In genomic region chr5:72377920-72378635, GRCh38 we compare ENCODE assay signal across 13 cellular contexts. TPM values are rescaled to one million over a fixed set of nuclear protein-coding genes. Genes with fewer than 3 reads are reported as not detected.
A peak's percentile ranks its signal among the peaks of the same experiment; 100 is the strongest.
DNase-seq lines count a peak whose midpoint lies in the region; ATAC-seq and TF ChIP-seq lines count a peak whose summit lies in the region.
"Had no signal": no experiment of that assay in that cellular context is flagged by ENCODE, and none has a peak within 500 bp of the region (broad histone marks: within the 10 kb centered on the region; RNA-seq: fewer than 3 reads in every experiment).

No MANE protein-coding gene starts in this region.

- peak; percentile 100 for DNase-seq in LHCN-M2 (ENCODE audit: low read depth)
- peak in 1 of 2 donors; percentile 83 for DNase-seq in ascending aorta (ENCODE audit: low spot score in 2 of 2)
- DNase-seq in heart left ventricle: peak in 4 of 5 donors; percentile 25 to 64 (median 54)
- DNase-seq in thoracic aorta (ENCODE audit: low spot score): no peak
- DNase-seq in NCI-H446 treated with DMSO at 0.1 percent for 48 hours (lab: John Stamatoyannopoulos, UW): no peak
- DNase-seq in NCI-H1930 (lab: John Stamatoyannopoulos, UW): no peak
- DNase-seq: activated CD4-positive, CD25-positive, alpha-beta regulatory T cell treated with anti-CD3 and anti-CD28 coated beads, Interleukin-2, amount 50 U/mL, for 72 hours; islet precursor cell; naive thymus-derived CD4-positive, alpha-beta T cell; transverse colon had no signal

- H3K36me3 ChIP-seq in ascending aorta: no peaks in the 10 kb centered on the region
- H3K36me3 ChIP-seq in heart left ventricle: no peaks in the 10 kb centered on the region
- H3K36me3 ChIP-seq in thoracic aorta: no peaks in the 10 kb centered on the region
- H3K36me3 ChIP-seq: cardiac muscle cell, transverse colon had no signal

- H3K9me3 ChIP-seq in ascending aorta (no peaks in the 10 kb centered on the region), heart left ventricle (peaks cover 0 to 8% (median 0%) of the 10 kb centered on the region in 12 donors), thoracic aorta (no peaks in the 10 kb centered on the region)
- H3K9me3 ChIP-seq: transverse colon had no signal

- H3K27me3 ChIP-seq in ascending aorta (no peaks in the 10 kb centered on the region), heart left ventricle (no peaks in the 10 kb centered on the region), thoracic aorta (replicated peaks; ENCODE audit: insufficient read depth) (no peaks in the 10 kb centered on the region)
- H3K27me3 ChIP-seq: cardiac muscle cell, transverse colon had no signal

- ATAC-seq in heart left ventricle: peak; percentile 67 to 85 (median 84)
- ATAC-seq in thoracic aorta (ENCODE audit: insufficient number of reproducible peaks, low FRiP score, low read depth): peak; percentile 64
- ATAC-seq in HG03442 (IDR thresholded peaks at IDR 0.05; ENCODE audit: unreplicated experiment): no peak
- no peak for ATAC-seq in GM19324 (IDR thresholded peaks at IDR 0.05; ENCODE audit: low FRiP score, unreplicated experiment)
- ATAC-seq: naive thymus-derived CD4-positive, alpha-beta T cell had no signal

- intact Hi-C loops in ascending aorta (cut with DNase I): loop anchor here (1.0 to 2.0 kb wide), 2 partner anchors 24 to 133 kb away; no protein-coding TSS in a partner anchor
- intact Hi-C loops in heart left ventricle (cut with DNase I): loop anchor here in 1 of 10 donors (5.0 kb wide), 1 partner anchor 84 kb away; no protein-coding TSS in a partner anchor

- 51 to 63% (median 59%) methylated on average over 4 of the region's 4 CpGs for WGBS in heart left ventricle, 4 donors

- H3K27ac ChIP-seq in ascending aorta (peak overlapping the region; percentile 12 to 46), heart left ventricle (peak overlapping the region in 9 of 12 donors; percentile 4 to 55 (median 35)), thoracic aorta (peak overlapping the region in 1 of 2 donors; percentile 58)
- H3K27ac ChIP-seq: cardiac muscle cell, transverse colon had no signal

- no peak overlapping the region for H3K4me3 ChIP-seq in ascending aorta
- H3K4me3 ChIP-seq in heart left ventricle: no peak overlapping the region
- H3K4me3 ChIP-seq in thoracic aorta: no peak overlapping the region
- H3K4me3 ChIP-seq: cardiac muscle cell, transverse colon had no signal

- TF ChIP-seq POLR2A in heart left ventricle (IDR thresholded peaks at IDR 0.05): no peak

- TF ChIP-seq CTCF in ascending aorta (IDR thresholded peaks at IDR 0.05) (no peak), heart left ventricle (IDR thresholded peaks at IDR 0.05) (no peak), thoracic aorta (IDR thresholded peaks at IDR 0.05) (no peak)

- peaks cover 3 to 14% of the 10 kb centered on the region in 2 donors for H3K4me1 ChIP-seq in ascending aorta
- H3K4me1 ChIP-seq in heart left ventricle: peaks cover 0 to 37% (median 12%) of the 10 kb centered on the region in 12 donors
- H3K4me1 ChIP-seq in thoracic aorta (ENCODE audit: control insufficient read depth in 1 of 2, low read depth in 2 of 2): peaks cover 17 to 38% of the 10 kb centered on the region in 2 donors

RNA-seq across cellular contexts. Expression of gene PTCD2, which starts 57.9 kb away (rescaled TPM):
- total RNA-seq in LHCN-M2 (2014; rRNA removed): 19.0 and 25.3 TPM in 2 replicates
- 8.6 TPM for polyA plus RNA-seq in LHCN-M2 (2012)
- 0.85 TPM for total RNA-seq in ascending aorta
- 10 to 100 TPM in 8 of 9 donors, 1 to 10 TPM in 1; 7.3 to 21.5 (median 16.1) TPM for total RNA-seq in heart left ventricle
- polyA plus RNA-seq in heart left ventricle: 1 to 10 TPM; 5.3 to 6.7 TPM
- total RNA-seq in thoracic aorta: 1 to 10 TPM; 2.8 to 5.3 TPM

RNA-seq across cellular contexts. Expression of gene MRPS27, which starts 58.0 kb away (rescaled TPM):
- 87.1 and 91.1 TPM in 2 replicates for total RNA-seq in LHCN-M2 (2014; rRNA removed)
- 34.8 TPM for polyA plus RNA-seq in LHCN-M2 (2012)
- 28.2 TPM for total RNA-seq in ascending aorta
- total RNA-seq in heart left ventricle: 10 to 100 TPM; 58.3 to 94.1 (median 74.4) TPM
- polyA plus RNA-seq in heart left ventricle: 10 to 100 TPM; 31.9 to 63.6 TPM
- 10 to 100 TPM; 42.9 to 58.8 TPM for total RNA-seq in thoracic aorta

Comparison
In these comparisons a context has a peak if more than half of its experiments do, and no peak if none do; other contexts are left out.
1. DNase-seq: peak in LHCN-M2 (single experiment) and heart left ventricle (4 of 5); none in thoracic aorta (single experiment), NCI-H446 treated with DMSO at 0.1 percent for 48 hours (single experiment) and NCI-H1930 (0 of 2).
2. ATAC-seq: peak in heart left ventricle (4 of 4) and thoracic aorta (single experiment); none in HG03442 (single experiment) and GM19324 (single experiment).